ENCODE assay signal across 1 cellular context in the genomic region with DNA sequence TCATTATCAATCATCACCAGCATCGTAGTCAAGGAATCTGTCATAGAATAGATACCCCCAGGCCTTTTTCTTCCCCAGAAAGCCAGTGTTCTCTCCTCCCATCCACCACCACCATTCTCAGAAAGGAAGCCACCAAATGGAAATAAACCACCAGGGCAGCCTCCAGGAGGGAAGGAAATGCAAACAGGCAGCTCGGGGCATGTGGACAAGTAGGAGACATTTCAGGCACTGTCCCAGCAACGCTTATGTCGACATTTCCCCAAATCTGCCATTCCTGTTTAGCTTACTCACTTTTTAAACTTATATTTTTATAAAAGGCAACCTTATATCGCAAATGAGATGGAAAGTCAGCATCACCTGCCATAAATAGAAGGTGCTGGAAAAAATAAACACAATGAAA.
TF ChIP-seq lines count a peak whose summit lies in the region.

No MANE protein-coding gene starts in this region.

TF ChIP-seq in endothelial cell of umbilical vein, 7 proteins besides CTCF, POLR2A, EP300 and RAD21:
- TF ChIP-seq JUN (IDR thresholded peaks at IDR 0.05; ENCODE audit: borderline replicate concordance, insufficient read depth, insufficient read length, low read depth) (no peak), POLR2AphosphoS5 (IDR thresholded peaks at IDR 0.05; ENCODE audit: insufficient read depth, low read depth, low read length) (no peak), MYC (IDR thresholded peaks at IDR 0.05; ENCODE audit: low read depth, low read length) (no peak), GATA2 (IDR thresholded peaks at IDR 0.05; ENCODE audit: insufficient read depth, insufficient read length, low read depth, low read length) (no peak), EZH2 (IDR thresholded peaks at IDR 0.05; ENCODE audit: borderline replicate concordance, low read depth, low read length, severe bottlenecking) (no peak), FOS (IDR thresholded peaks at IDR 0.05; ENCODE audit: borderline replicate concordance, insufficient read depth, low read length) (no peak)
- TF ChIP-seq, protein P1, sequence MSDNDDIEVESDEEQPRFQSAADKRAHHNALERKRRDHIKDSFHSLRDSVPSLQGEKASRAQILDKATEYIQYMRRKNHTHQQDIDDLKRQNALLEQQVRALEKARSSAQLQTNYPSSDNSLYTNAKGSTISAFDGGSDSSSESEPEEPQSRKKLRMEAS (IDR thresholded peaks at IDR 0.05; ENCODE audit: insufficient read depth, insufficient read length), result no peak
